In genomic region chr22:17773606-17774205, GRCh38 we compare ENCODE assay signal across 8 cellular contexts. TPM values are rescaled to one million over a fixed set of nuclear protein-coding genes. Genes with fewer than 3 reads are reported as not detected.
A peak's percentile ranks its signal among the peaks of the same experiment; 100 is the strongest.
DNase-seq lines count a peak whose midpoint lies in the region; ATAC-seq and TF ChIP-seq lines count a peak whose summit lies in the region.

No MANE protein-coding gene starts in this region.

- no peak overlapping the region for H2BK5ac ChIP-seq in mesendoderm (ENCODE audit: low read length)

- no peaks in the 10 kb centered on the region for H3K9me3 ChIP-seq in CD4-positive, alpha-beta memory T cell (ENCODE audit: control insufficient read depth in 1 of 2, low read length in 2 of 2)

- H3K4me1 Mint-ChIP-seq in CD4-positive, alpha-beta memory T cell, result peaks cover 40 to 88% (median 65%) of the 10 kb centered on the region in 4 donors
- peaks cover 78% of the 10 kb centered on the region for H3K4me1 Mint-ChIP-seq in stimulated activated memory B cell treated with anti-CD40 and anti-IgM and Interleukin-4, amounts not matched to agents 10 μg/mL and 1 μg/mL and 100 μg/mL, for 72 hours

- peak overlapping the region; percentile 63 to 95 (median 88) for H3K27ac Mint-ChIP-seq in CD4-positive, alpha-beta memory T cell
- H3K27ac Mint-ChIP-seq in stimulated activated memory B cell treated with anti-CD40 and anti-IgM and Interleukin-4, amounts not matched to agents 10 μg/mL and 1 μg/mL and 100 μg/mL, for 72 hours, result peak overlapping the region; percentile 96

- H4K8ac ChIP-seq in mesendoderm (ENCODE audit: low read depth, low read length), result no peak overlapping the region

- H3K18ac ChIP-seq in mesendoderm (ENCODE audit: low read length), result peak overlapping the region; percentile 72

- CTCF ChIA-PET in CD4-positive, alpha-beta memory T cell (lab: Charles Lee; ENCODE audit: partially characterized antibody), result interaction anchor here (1.1 to 6.8 kb wide), 5 partner anchors 8 to 32 kb away, joined by 3 to 58 read pairs (median 5); no protein-coding TSS in a partner anchor

- H3K27ac ChIP-seq in CD4-positive, alpha-beta memory T cell (ENCODE audit: low read depth, low read length), result peak overlapping the region; percentile 57
- peak overlapping the region in 52 of 59 donors; percentile 3 to 89 (median 69) for H3K27ac ChIP-seq in dorsolateral prefrontal cortex
- no peak overlapping the region for H3K27ac ChIP-seq in mesendoderm (ENCODE audit: low read depth, low read length)

- no peak overlapping the region for H2AK5ac ChIP-seq in mesendoderm (ENCODE audit: low read length)

- H4K5ac ChIP-seq in mesendoderm (ENCODE audit: low read length), result no peak overlapping the region

- H3K23ac ChIP-seq in mesendoderm (ENCODE audit: low read length), result peak overlapping the region; percentile 66

- peak overlapping the region; percentile 83 for H3K9ac ChIP-seq in mesendoderm (ENCODE audit: low read length)

- POLR2A ChIA-PET in CD4-positive, alpha-beta memory T cell (lab: Charles Lee; ENCODE audit: partially characterized antibody), result interaction anchor here (0.9 to 3.2 kb wide), 6 partner anchors 8 to 304 kb away, joined by 3 to 19 read pairs (median 6); partner anchors contain the start of gene PEX26

- peaks cover 0 to 13% of the 10 kb centered on the region in 2 donors for H3K36me3 Mint-ChIP-seq in CD4-positive, alpha-beta memory T cell
- peaks cover 27% of the 10 kb centered on the region for H3K36me3 Mint-ChIP-seq in stimulated activated memory B cell treated with anti-CD40 and anti-IgM and Interleukin-4, amounts not matched to agents 10 μg/mL and 1 μg/mL and 100 μg/mL, for 72 hours

- no peaks in the 10 kb centered on the region for H3K27me3 ChIP-seq in CD4-positive, alpha-beta memory T cell (ENCODE audit: insufficient read depth, low read length)
- H3K27me3 ChIP-seq in dorsolateral prefrontal cortex, result no peaks in the 10 kb centered on the region
- no peaks in the 10 kb centered on the region for H3K27me3 ChIP-seq in mesendoderm (ENCODE audit: insufficient read depth, low read length, poor library complexity)

- H3K27me3 Mint-ChIP-seq in CD4-positive, alpha-beta memory T cell, result no peaks in the 10 kb centered on the region
- H3K27me3 Mint-ChIP-seq in stimulated activated memory B cell treated with anti-CD40 and anti-IgM and Interleukin-4, amounts not matched to agents 10 μg/mL and 1 μg/mL and 100 μg/mL, for 72 hours, result no peaks in the 10 kb centered on the region

- intact Hi-C loops in CD4-positive, alpha-beta memory T cell (cut with micrococcal nuclease), result no loop called here
- intact Hi-C loops in dorsolateral prefrontal cortex (cut with DNase I), result no loop called here

- H3K9me3 Mint-ChIP-seq in CD4-positive, alpha-beta memory T cell, result no peaks in the 10 kb centered on the region
- H3K9me3 Mint-ChIP-seq in stimulated activated memory B cell treated with anti-CD40 and anti-IgM and Interleukin-4, amounts not matched to agents 10 μg/mL and 1 μg/mL and 100 μg/mL, for 72 hours, result no peaks in the 10 kb centered on the region

- peaks cover 70% of the 10 kb centered on the region for H3K4me1 ChIP-seq in CD4-positive, alpha-beta memory T cell (ENCODE audit: insufficient read depth, low read length)
- peaks cover 7% of the 10 kb centered on the region for H3K4me1 ChIP-seq in mesendoderm (ENCODE audit: control insufficient read depth, low read depth, low read length)

- peak overlapping the region; percentile 91 for H3K56ac ChIP-seq in mesendoderm (ENCODE audit: low read length)

- no peak for TF ChIP-seq CTCF in dorsolateral prefrontal cortex (IDR thresholded peaks at IDR 0.05 in 54 of 56, conservative IDR thresholded peaks at IDR 0.05 in 2 of 56; ENCODE audit: low read depth in 1 of 56, partially characterized antibody in 56 of 56)

- H3K79me1 ChIP-seq in mesendoderm (ENCODE audit: low read length), result peaks cover 10% of the 10 kb centered on the region

- DNase-seq in CD4-positive, alpha-beta memory T cell, result peak; percentile 57 to 77 (median 60)
- DNase-seq in NCI-H146 (lab: John Stamatoyannopoulos, UW) (peak; percentile 74), dorsolateral prefrontal cortex (peak in 1 of 10 donors; percentile 77), mesendoderm (peak; percentile 76), NCI-H128 (lab: John Stamatoyannopoulos, UW; ENCODE audit: unreplicated experiment) (no peak)
- peak; percentile 72 for DNase-seq in activated CD4-positive, alpha-beta T cell treated with anti-CD3 and anti-CD28 coated beads for 48 hours

- no peak overlapping the region for H2BK15ac ChIP-seq in mesendoderm (replicated peaks; ENCODE audit: low read depth)

- H2BK120ac ChIP-seq in mesendoderm (ENCODE audit: low read depth, low read length), result no peak overlapping the region

- H3K4ac ChIP-seq in mesendoderm (ENCODE audit: low read depth, low read length), result peak overlapping the region; percentile 44

- H3K4me3 ChIP-seq in CD4-positive, alpha-beta memory T cell (ENCODE audit: low read length in 2 of 2), result peak overlapping the region; percentile 51 to 61
- H3K4me3 ChIP-seq in dorsolateral prefrontal cortex (peak overlapping the region; percentile 46 to 81 (median 69)), mesendoderm (ENCODE audit: low read length) (peak overlapping the region; percentile 51)

- H3K36me3 ChIP-seq in CD4-positive, alpha-beta memory T cell (ENCODE audit: insufficient read depth, low read length), result no peaks in the 10 kb centered on the region
- H3K36me3 ChIP-seq in mesendoderm (ENCODE audit: control insufficient read depth, insufficient read depth, low read length), result no peaks in the 10 kb centered on the region

- peak; percentile 29 for ATAC-seq in GM21526 (IDR thresholded peaks at IDR 0.05; ENCODE audit: low FRiP score, unreplicated experiment)
- peak; percentile 57 for ATAC-seq in stimulated activated memory B cell treated with anti-CD40 and anti-IgM and Interleukin-4, amounts not matched to agents 10 μg/mL and 1 μg/mL and 100 μg/mL, for 72 hours

- peak overlapping the region; percentile 91 for H3K4me2 ChIP-seq in mesendoderm (ENCODE audit: low read length)

- no CpG with 5 or more reads among the region's 47 CpGs for WGBS in mesendoderm (ENCODE audit: extremely low coverage, insufficient coverage, low lambda C conversion rate)

- H3K4me3 Mint-ChIP-seq in CD4-positive, alpha-beta memory T cell, result peak overlapping the region; percentile 87 to 96 (median 90)
- peak overlapping the region; percentile 89 for H3K4me3 Mint-ChIP-seq in stimulated activated memory B cell treated with anti-CD40 and anti-IgM and Interleukin-4, amounts not matched to agents 10 μg/mL and 1 μg/mL and 100 μg/mL, for 72 hours

- H3K79me2 ChIP-seq in mesendoderm (ENCODE audit: control insufficient read depth, insufficient read depth, low read length), result peaks cover 16% of the 10 kb centered on the region

RNA-seq across cellular contexts. Expression of gene BID, which starts 0.6 kb away (rescaled TPM):
- total RNA-seq in CD4-positive, alpha-beta memory T cell, result 10 to 100 TPM; 22.0 to 23.1 TPM
- 100 to 1,000 TPM in 1 of 2 donors, 10 to 100 TPM in 1; 72.3 to 104 TPM for polyA plus RNA-seq in CD4-positive, alpha-beta memory T cell
- 10 to 100 TPM; 14.9 to 53.3 (median 31.3) TPM for total RNA-seq in dorsolateral prefrontal cortex
- 59.6 TPM for polyA plus RNA-seq in mesendoderm (2013, experiment 1 of 2)
- polyA plus RNA-seq in mesendoderm (2013, experiment 2 of 2), result 60.0 TPM
